19 cellular contexts compared by ENCODE assay signal in genomic region chr2:118986733-118987132, GRCh38. TPM values are rescaled to one million over a fixed set of nuclear protein-coding genes. Genes with fewer than 3 reads are reported as not detected.
DNase-seq lines count a peak whose midpoint lies in the region; ATAC-seq and TF ChIP-seq lines count a peak whose summit lies in the region.
"Had no signal": no experiment of that assay in that cellular context is flagged by ENCODE, and none has a peak within 500 bp of the region (broad histone marks: within the 10 kb centered on the region; RNA-seq: fewer than 3 reads in every experiment).

No MANE protein-coding gene starts in this region.

- H3K9me3 ChIP-seq in uterus = no peaks in the 10 kb centered on the region
- H3K9me3 ChIP-seq: colonic mucosa had no signal

- no peaks in the 10 kb centered on the region for H3K27me3 Mint-ChIP-seq in activated CD8-positive, alpha-beta T cell treated with anti-CD3 and anti-CD28 coated beads for 36 hours

- H3K27ac Mint-ChIP-seq in activated CD8-positive, alpha-beta T cell treated with anti-CD3 and anti-CD28 coated beads for 36 hours = no peak overlapping the region
- H3K27ac Mint-ChIP-seq: stimulated activated naive B cell treated with anti-CD40 and anti-IgM and Interleukin-4, amounts not matched to agents 10 μg/mL and 1 μg/mL and 100 μg/mL, for 72 hours had no signal

- TF ChIP-seq POLR2A in GM18505 (IDR thresholded peaks at IDR 0.05; ENCODE audit: borderline replicate concordance, extremely low read depth, insufficient read depth, insufficient read length) (no peak), uterus (IDR thresholded peaks at IDR 0.05) (no peak)

- intact Hi-C loops in activated CD8-positive, alpha-beta T cell treated with anti-CD3 and anti-CD28 coated beads for 36 hours (cut with micrococcal nuclease) = no loop called here
- intact Hi-C loops in uterus (cut with DNase I; ENCODE audit: low total_unique reads) = no loop called here

- no peak overlapping the region for H3K4me3 Mint-ChIP-seq in activated CD8-positive, alpha-beta T cell treated with anti-CD3 and anti-CD28 coated beads for 36 hours
- H3K4me3 Mint-ChIP-seq: activated T-cell treated with anti-CD3 and anti-CD28 coated beads, Interleukin-2, amount 50 U/mL, for 4 hours; neural crest cell; stimulated activated naive B cell treated with anti-CD40 and anti-IgM and Interleukin-4, amounts not matched to agents 10 μg/mL and 1 μg/mL and 100 μg/mL, for 72 hours had no signal

- CTCF ChIA-PET in activated CD8-positive, alpha-beta T cell treated with anti-CD3 and anti-CD28 coated beads for 36 hours (lab: Charles Lee) = no interaction called here

- no peaks in the 10 kb centered on the region for H3K4me1 ChIP-seq in uterus
- H3K4me1 ChIP-seq: colonic mucosa had no signal

- TF ChIP-seq CTCF in activated CD8-positive, alpha-beta T cell treated with anti-CD3 and anti-CD28 coated beads for 36 hours (IDR thresholded peaks at IDR 0.05) = no peak
- no peak for TF ChIP-seq CTCF in uterus (IDR thresholded peaks at IDR 0.05)

- ATAC-seq in GM18520 (IDR thresholded peaks at IDR 0.05; ENCODE audit: unreplicated experiment) (peak; percentile 36), GM21717 (IDR thresholded peaks at IDR 0.05; ENCODE audit: unreplicated experiment) (peak; percentile 43), HG03196 (IDR thresholded peaks at IDR 0.05; ENCODE audit: unreplicated experiment) (peak; percentile 54), GM18505 (IDR thresholded peaks at IDR 0.05; ENCODE audit: unreplicated experiment) (no peak)
- peak; percentile 34 for ATAC-seq in activated CD8-positive, alpha-beta T cell treated with anti-CD3 and anti-CD28 coated beads for 36 hours
- ATAC-seq: activated T-cell treated with anti-CD3 and anti-CD28 coated beads, Interleukin-2, amount 50 U/mL, for 4 hours; sciatic nerve; stimulated activated naive B cell treated with anti-CD40 and anti-IgM and Interleukin-4, amounts not matched to agents 10 μg/mL and 1 μg/mL and 100 μg/mL, for 72 hours had no signal

- H3K9me3 Mint-ChIP-seq in activated CD8-positive, alpha-beta T cell treated with anti-CD3 and anti-CD28 coated beads for 36 hours = no peaks in the 10 kb centered on the region
- H3K9me3 Mint-ChIP-seq: activated T-cell treated with anti-CD3 and anti-CD28 coated beads, Interleukin-2, amount 50 U/mL, for 4 hours; stimulated activated naive B cell treated with anti-CD40 and anti-IgM and Interleukin-4, amounts not matched to agents 10 μg/mL and 1 μg/mL and 100 μg/mL, for 72 hours had no signal

- no peak overlapping the region for H3K4me3 ChIP-seq in uterus
- H3K4me3 ChIP-seq: colonic mucosa had no signal

- H3K36me3 Mint-ChIP-seq in activated CD8-positive, alpha-beta T cell treated with anti-CD3 and anti-CD28 coated beads for 36 hours (ENCODE audit: low read depth) = no peaks in the 10 kb centered on the region
- H3K36me3 Mint-ChIP-seq: stimulated activated naive B cell treated with anti-CD40 and anti-IgM and Interleukin-4, amounts not matched to agents 10 μg/mL and 1 μg/mL and 100 μg/mL, for 72 hours had no signal

- H3K27ac ChIP-seq in uterus = no peak overlapping the region
- H3K27ac ChIP-seq: colonic mucosa had no signal

- DNase-seq in activated CD8-positive, alpha-beta T cell treated with anti-CD3 and anti-CD28 coated beads for 36 hours = no peak
- DNase-seq in glomerular visceral epithelial cell (ENCODE audit: extremely low spot score) = no peak
- DNase-seq in inferior parietal cortex (ENCODE audit: extremely low spot score) = no peak
- no peak for DNase-seq in uterus
- DNase-seq: activated CD4-positive, CD25-positive, alpha-beta regulatory T cell treated with anti-CD3 and anti-CD28 coated beads, Interleukin-2, amount 50 U/mL, for 72 hours; activated T-cell treated with anti-CD3 and anti-CD28 coated beads, Interleukin-2, amount 50 U/mL, for 4 hours; amygdala; colonic mucosa; DMS79; NCI-H2171 treated with DMSO at 0.1 percent for 48 hours; OCI-M1; stimulated activated CD4-positive, alpha-beta T cell treated with anti-CD3 and anti-CD28 coated beads, Interleukin-4, amount 100 ng/mL, for 4 hours; stimulated activated naive B cell treated with anti-CD40 and anti-IgM and Interleukin-4, amounts not matched to agents 10 μg/mL and 1 μg/mL and 100 μg/mL, for 72 hours had no signal

- H3K4me1 Mint-ChIP-seq in activated CD8-positive, alpha-beta T cell treated with anti-CD3 and anti-CD28 coated beads for 36 hours (ENCODE audit: low read depth) = no peaks in the 10 kb centered on the region
- H3K4me1 Mint-ChIP-seq: neural crest cell had no signal

- no peaks in the 10 kb centered on the region for H3K36me3 ChIP-seq in uterus
- H3K36me3 ChIP-seq: colonic mucosa had no signal

- H3K27me3 ChIP-seq in uterus = no peaks in the 10 kb centered on the region
- H3K27me3 ChIP-seq: colonic mucosa had no signal

- POLR2A ChIA-PET in activated CD8-positive, alpha-beta T cell treated with anti-CD3 and anti-CD28 coated beads for 36 hours (lab: Charles Lee) = no interaction called here

RNA-seq across cellular contexts. Expression of gene MARCO, which starts 44.7 kb away (rescaled TPM):
- not detected for total RNA-seq in activated CD8-positive, alpha-beta T cell treated with anti-CD3 and anti-CD28 coated beads for 36 hours
- 1 to 10 TPM in 2 of 4 donors, not detected in 2; 2.1 to 2.3 TPM for total RNA-seq in uterus
